9 cellular contexts compared by ENCODE assay signal in genomic region chr2:96470636-96471035, GRCh38. TPM values are rescaled to one million over a fixed set of nuclear protein-coding genes. Genes with fewer than 3 reads are reported as not detected.
DNase-seq lines count a peak whose midpoint lies in the region; ATAC-seq, FAIRE-seq and TF ChIP-seq lines count a peak whose summit lies in the region.
"Had no signal": no experiment of that assay in that cellular context is flagged by ENCODE, and none has a peak within 500 bp of the region (broad histone marks: within the 10 kb centered on the region; RNA-seq: fewer than 3 reads in every experiment).

No MANE protein-coding gene starts in this region.

- H3K4me1 ChIP-seq in A549 = no peaks in the 10 kb centered on the region
- no peaks in the 10 kb centered on the region for H3K4me1 ChIP-seq in psoas muscle

- WGBS in A549 (ENCODE audit: missing lambda C conversion rate) = 29% methylated on average over 15 of the region's 25 CpGs
- WGBS in psoas muscle, 3 donors = 12 to 15% (median 14%) methylated on average over 24 to 25 of the region's 25 CpGs

- no peaks in the 10 kb centered on the region for H3K36me3 ChIP-seq in psoas muscle (ENCODE audit: insufficient read depth in 1 of 2, low read depth in 1 of 2)

- TF ChIP-seq RAD21 in A549 (conservative IDR thresholded peaks at IDR 0.05 in 1 of 2, IDR thresholded peaks at IDR 0.05 in 1 of 2) = peak; percentile 47 to 56

- CTCF ChIA-PET in A549 (lab: Yijun Ruan, JAX) = interaction anchor here (1.1 to 2.2 kb wide), 4 partner anchors 20 to 62 kb away, joined by 3 to 8 read pairs (median 4); no protein-coding TSS in a partner anchor

- H3K27me3 ChIP-seq in psoas muscle (ENCODE audit: insufficient read depth in 3 of 3, low read length in 2 of 3) = peaks cover 0 to 6% (median 0%) of the 10 kb centered on the region in 3 donors

- intact Hi-C loops in Right ventricle myocardium superior (cut with DNase I) = no loop called here
- intact Hi-C loops in psoas muscle (cut with DNase I) = loop anchor here in 1 of 2 donors (1.0 kb wide), 1 partner anchor 39 kb away; no protein-coding TSS in a partner anchor

- DNase-seq in A549 (ENCODE audit: low read depth in 1 of 2, low spot score in 1 of 2) (peak; percentile 13 to 55), Right ventricle myocardium superior (peak; percentile 69), psoas muscle (peak; percentile 42 to 61), ureter (ENCODE audit: low spot score) (peak; percentile 62), DMS 273 (lab: John Stamatoyannopoulos, UW; ENCODE audit: unreplicated experiment) (no peak)
- DNase-seq in activated effector memory CD4-positive, alpha-beta T cell treated with anti-CD3 and anti-CD28 coated beads, Interleukin-2, amount 50 U/mL, for 16 hours = peak; percentile 84
- DNase-seq: DND-41 had no signal

- no peak for TF ChIP-seq EP300 in A549 (IDR thresholded peaks at IDR 0.05)

- peak; percentile 89 to 99 for ATAC-seq in A549
- peak; percentile 61 for ATAC-seq in HG03108 (IDR thresholded peaks at IDR 0.05; ENCODE audit: unreplicated experiment)
- peak; percentile 86 for ATAC-seq in Right ventricle myocardium superior (ENCODE audit: poor library complexity)
- peak; percentile 68 to 77 (median 72) for ATAC-seq in psoas muscle
- ATAC-seq in HG02885 (IDR thresholded peaks at IDR 0.05; ENCODE audit: poor library complexity, unreplicated experiment) = no peak

- FAIRE-seq in A549 (lab: Jason Lieb, UNC) = no peak

- peak overlapping the region in 1 of 2 experiments; percentile 59; a peak in 3 of 6 replicates for H3K27ac ChIP-seq in A549
- H3K27ac ChIP-seq in psoas muscle = no peak overlapping the region

- POLR2A ChIA-PET in A549 (lab: Yijun Ruan, JAX) = no interaction called here

- TF ChIP-seq CTCF in A549 (IDR thresholded peaks at IDR 0.05) = peak; percentile 57
- TF ChIP-seq CTCF in psoas muscle (IDR thresholded peaks at IDR 0.05) = peak; percentile 53

- no peak for TF ChIP-seq POLR2A in A549 (IDR thresholded peaks at IDR 0.05; ENCODE audit: low read length)

- H3K4me2 ChIP-seq in A549 = peak overlapping the region; percentile 59

- no peaks in the 10 kb centered on the region for H3K9me3 ChIP-seq in A549
- H3K9me3 ChIP-seq in psoas muscle = no peaks in the 10 kb centered on the region

- H3K4me3 ChIP-seq in A549 = no peak overlapping the region
- H3K4me3 ChIP-seq in psoas muscle = peak overlapping the region; percentile 53

TF ChIP-seq in A549, 52 proteins besides CTCF, POLR2A, EP300 and RAD21:
- TF ChIP-seq SMC3 (IDR thresholded peaks at IDR 0.05) = peak; percentile 58
- peak; percentile 69; the same call in 1 of the 2 replicates for TF ChIP-seq RFX5 (IDR thresholded peaks at IDR 0.05)
- TF ChIP-seq MAZ (IDR thresholded peaks at IDR 0.05; ENCODE audit: borderline replicate concordance, low read depth, low read length) = no peak
TF ChIP-seq in A549: peak in this region for 2.

RNA-seq across cellular contexts. Expression of gene NEURL3, which starts 34.5 kb away (rescaled TPM):
- 0.20 and 0.28 TPM in 2 replicates for polyA plus RNA-seq in A549 (2011; rRNA removed)
- polyA plus RNA-seq in A549 (2012; cell fraction: cytosol; rRNA removed) = 0.81 and 1.4 TPM in 2 replicates
- polyA plus RNA-seq in A549 (2012; cell fraction: nucleus; rRNA removed) = 1.2 and 2.5 TPM in 2 replicates
- polyA plus RNA-seq in A549 (2017; fragmentation: RNase III; extraction: RNeasy Plus Mini Kit Qiagen cat#74134 plus additional on column Dnase treatment) = 0.44 to 0.60 TPM (median 0.51 TPM) in 3 replicates
- polyA minus RNA-seq in A549 (2011; rRNA and poly(A)+ RNA removed) = 0.17 TPM in 1 of 2 replicates, not detected in the other
- not detected for total RNA-seq in Right ventricle myocardium superior
- total RNA-seq in psoas muscle = under 1 TPM in 1 of 4 donors, not detected in 3; 0.59 TPM
- polyA plus RNA-seq in psoas muscle = under 1 TPM in 2 of 3 donors, not detected in 1; 0.09 TPM
- total RNA-seq in ureter = 0.70 TPM
